In the genomic region with DNA sequence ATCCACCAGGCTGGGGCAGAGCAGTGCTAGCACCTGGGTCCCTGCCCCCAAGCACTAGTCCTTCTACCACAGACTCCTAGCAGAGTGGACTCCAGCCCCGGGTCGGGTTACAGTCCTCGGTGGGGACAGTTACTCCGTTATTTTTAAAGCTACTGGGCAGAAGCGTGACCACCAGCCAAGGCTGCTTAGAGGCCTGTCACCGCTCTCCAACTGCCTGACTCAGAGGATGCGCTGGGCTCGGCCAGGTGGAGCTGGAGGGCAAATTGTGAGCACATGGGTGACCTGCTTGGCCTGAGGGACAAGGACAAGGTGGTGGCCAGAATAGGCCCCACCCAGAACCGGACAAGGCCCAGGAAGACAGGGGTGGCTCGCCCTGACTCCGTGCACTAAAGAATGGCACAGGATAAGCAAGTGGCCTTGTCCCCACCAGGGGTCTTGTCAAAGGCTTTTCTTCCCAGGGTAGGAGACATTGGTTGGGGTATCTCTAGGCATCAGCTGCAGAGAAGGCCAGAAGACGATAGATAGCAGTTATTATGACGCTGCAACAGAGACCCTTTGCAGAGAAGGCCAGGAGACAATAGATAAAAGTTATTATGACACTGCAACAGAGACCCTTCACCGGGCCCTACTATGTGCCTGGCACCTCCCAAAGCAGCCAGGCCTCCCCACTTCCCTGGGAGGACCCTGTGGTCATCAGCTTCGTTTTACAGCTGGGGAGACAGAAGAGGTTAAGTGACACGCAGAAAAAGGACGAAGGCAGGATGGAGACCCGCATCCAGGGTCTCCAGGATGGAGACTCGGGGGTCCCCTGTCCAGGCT, we compare ENCODE assay signal across 11 cellular contexts. TPM values are rescaled to one million over a fixed set of nuclear protein-coding genes. Genes with fewer than 3 reads are reported as not detected.
A peak's percentile ranks its signal among the peaks of the same experiment; 100 is the strongest.
DNase-seq lines count a peak whose midpoint lies in the region; ATAC-seq and TF ChIP-seq lines count a peak whose summit lies in the region.
"Had no signal": no experiment of that assay in that cellular context is flagged by ENCODE, and none has a peak within 500 bp of the region (broad histone marks: within the 10 kb centered on the region; RNA-seq: fewer than 3 reads in every experiment).

No MANE protein-coding gene starts in this region.

- H4K20me1 ChIP-seq in mammary epithelial cell (ENCODE audit: insufficient read depth, low read length), result peaks cover under 1% of the 10 kb centered on the region

- H3K36me3 ChIP-seq in CD4-positive, CD25-positive, alpha-beta regulatory T cell (ENCODE audit: control insufficient read depth, insufficient read depth, low read length), result no peaks in the 10 kb centered on the region
- no peaks in the 10 kb centered on the region for H3K36me3 ChIP-seq in mammary epithelial cell (ENCODE audit: insufficient read depth, low read length)

- 78% methylated on average over 13 of the region's 19 CpGs for WGBS in mammary epithelial cell (ENCODE audit: low coverage, missing lambda C conversion rate)

- no peak overlapping the region for H2AFZ ChIP-seq in mammary epithelial cell (ENCODE audit: low read depth, low read length)

- intact Hi-C loops in mammary epithelial cell (cut with micrococcal nuclease), result no loop called here

- dilution Hi-C loops in mammary epithelial cell (cut with HindIII; ENCODE audit: low sequenced_read_pairs), result no loop called here

- H3K4me3 Mint-ChIP-seq in CD4-positive, CD25-positive, alpha-beta regulatory T cell, result peak overlapping the region; percentile 42 to 80 (median 64)
- peak overlapping the region; percentile 86 for H3K4me3 Mint-ChIP-seq in neural crest cell

- no peaks in the 10 kb centered on the region for H3K27me3 ChIP-seq in CD4-positive, CD25-positive, alpha-beta regulatory T cell (ENCODE audit: control insufficient read depth, insufficient read depth, low read length)
- H3K27me3 ChIP-seq in mammary epithelial cell (ENCODE audit: insufficient read depth, low read length), result no peaks in the 10 kb centered on the region
- H3K27me3 ChIP-seq: brain microvascular endothelial cell had no signal

- H3K4me3 ChIP-seq in CD4-positive, CD25-positive, alpha-beta regulatory T cell (ENCODE audit: low read depth, low read length), result no peak overlapping the region
- H3K4me3 ChIP-seq in HFF-Myc (replicated peaks; ENCODE audit: low read depth, low read length), result peak overlapping the region; percentile 73
- no peak overlapping the region for H3K4me3 ChIP-seq in mammary epithelial cell (replicated peaks in 1 of 3; ENCODE audit: insufficient read depth in 1 of 3, low read depth in 2 of 3, low read length in 3 of 3)

- no TSS peak for BruUV-seq in mammary epithelial cell (replicated peaks; lab: Mats Ljungman, UMichigan)

- peaks cover 20% of the 10 kb centered on the region for H3K4me1 ChIP-seq in CD4-positive, CD25-positive, alpha-beta regulatory T cell (ENCODE audit: control insufficient read depth, insufficient read depth, low read length, poor library complexity, severe bottlenecking)
- peaks cover 34% of the 10 kb centered on the region for H3K4me1 ChIP-seq in mammary epithelial cell (ENCODE audit: insufficient read depth, low read length)

- H3K4me1 Mint-ChIP-seq in CD4-positive, CD25-positive, alpha-beta regulatory T cell, result peaks cover 0 to 12% (median 0%) of the 10 kb centered on the region in 4 donors
- H3K4me1 Mint-ChIP-seq in neural crest cell, result peaks cover 6% of the 10 kb centered on the region

- H3K4me2 ChIP-seq in mammary epithelial cell (ENCODE audit: insufficient read depth, low read depth, low read length), result peak overlapping the region; percentile 100

- H3K9ac ChIP-seq in mammary epithelial cell (ENCODE audit: insufficient read depth, low read length), result no peak overlapping the region

- H3K27ac ChIP-seq in CD4-positive, CD25-positive, alpha-beta regulatory T cell (ENCODE audit: insufficient read depth, low read length, poor library complexity, severe bottlenecking), result no peak overlapping the region
- H3K27ac ChIP-seq in mammary epithelial cell (ENCODE audit: insufficient read depth, low read depth, low read length), result no peak overlapping the region
- H3K27ac ChIP-seq: brain microvascular endothelial cell had no signal

- no peaks in the 10 kb centered on the region for H3K9me3 Mint-ChIP-seq in CD4-positive, CD25-positive, alpha-beta regulatory T cell
- no peaks in the 10 kb centered on the region for H3K9me3 Mint-ChIP-seq in neural crest cell

- in situ Hi-C loops in mammary epithelial cell (cut with MboI; ENCODE audit: low sequenced_read_pairs in 2 of 2), result loop anchor here in 1 of 2 donors (5.0 to 25.0 kb wide), 3 partner anchors 177 to 327 kb away; partner anchors contain the start of genes MPHOSPH9 and MTRFR

- TF ChIP-seq CTCF in HFF-Myc (IDR thresholded peaks at IDR 0.05; ENCODE audit: low read depth, low read length, missing control alignments) (no peak), mammary epithelial cell (conservative IDR thresholded peaks at IDR 0.05 in 1 of 2, IDR thresholded peaks at IDR 0.05 in 1 of 2; ENCODE audit: extremely low read depth in 1 of 2, insufficient read depth in 1 of 2, low read depth in 1 of 2, low read length in 2 of 2) (no peak), neural crest cell (conservative IDR thresholded peaks at IDR 0.05) (no peak)

- peaks cover 33% of the 10 kb centered on the region for H3K79me2 ChIP-seq in mammary epithelial cell (ENCODE audit: insufficient read depth, low read length)

- DNase-seq in CD4-positive, CD25-positive, alpha-beta regulatory T cell, result no peak
- DNase-seq in HFF-Myc (ENCODE audit: extremely low read depth, low read depth) (no peak), mammary epithelial cell (no peak), neural crest cell (ENCODE audit: low read depth, low spot score) (no peak), T-helper 9 cell (no peak), H4 (ENCODE audit: low spot score) (no peak), NOMO-1 (lab: John Stamatoyannopoulos, UW; ENCODE audit: unreplicated experiment in 2 of 2) (no peak)
- DNase-seq in stimulated activated CD4-positive, alpha-beta T cell treated with anti-CD3 and anti-CD28 coated beads, Interleukin-4, amount 100 ng/mL, for 24 hours, result no peak
- DNase-seq: brain microvascular endothelial cell, NCI-H146 had no signal

- H3K9me3 ChIP-seq in CD4-positive, CD25-positive, alpha-beta regulatory T cell (ENCODE audit: control insufficient read depth in 2 of 2, low read length in 2 of 2), result no peaks in the 10 kb centered on the region
- no peaks in the 10 kb centered on the region for H3K9me3 ChIP-seq in mammary epithelial cell (replicated peaks; ENCODE audit: insufficient read depth, low read length)

- ATAC-seq in CD4-positive, CD25-positive, alpha-beta regulatory T cell (ENCODE audit: low read depth in 2 of 2), result no peak
- ATAC-seq: activated CD4-positive, CD25-positive, alpha-beta regulatory T cell treated with anti-CD3 and anti-CD28 coated beads, Interleukin-2, amount 50 U/mL, for 24 hours had no signal

- H3K27me3 Mint-ChIP-seq in CD4-positive, CD25-positive, alpha-beta regulatory T cell, result no peaks in the 10 kb centered on the region
- H3K27me3 Mint-ChIP-seq in neural crest cell (ENCODE audit: low read depth), result no peaks in the 10 kb centered on the region

- CTCF ChIA-PET in mammary epithelial cell (lab: Charles Lee; ENCODE audit: low non-redundant PET), result no interaction called here

- H3K36me3 Mint-ChIP-seq in CD4-positive, CD25-positive, alpha-beta regulatory T cell, result no peaks in the 10 kb centered on the region
- H3K36me3 Mint-ChIP-seq in neural crest cell (ENCODE audit: low read depth), result no peaks in the 10 kb centered on the region

- H3K27ac Mint-ChIP-seq in CD4-positive, CD25-positive, alpha-beta regulatory T cell, result no peak overlapping the region
- H3K27ac Mint-ChIP-seq in neural crest cell (ENCODE audit: unreplicated experiment), result no peak overlapping the region

RNA-seq across cellular contexts. Expression of gene ABCB9, which starts 1.6 kb away (rescaled TPM):
- total RNA-seq in CD4-positive, CD25-positive, alpha-beta regulatory T cell, result 5.3 TPM
- under 1 TPM; 0.47 to 0.98 (median 0.83) TPM for polyA plus RNA-seq in CD4-positive, CD25-positive, alpha-beta regulatory T cell
- total RNA-seq in mammary epithelial cell (10 to 100 TPM; 11.2 to 15.5 TPM), neural crest cell (14.2 and 16.3 TPM in 2 replicates)
- 15.2 TPM for polyA plus RNA-seq in mammary epithelial cell
- 12.7 TPM for polyA minus RNA-seq in mammary epithelial cell
- total RNA-seq in H4 (2014; rRNA removed; shearing (Covaris generic)), result 6.5 and 19.3 TPM in 2 replicates

RNA-seq across cellular contexts. Expression of gene OGFOD2, which starts 10.4 kb away (rescaled TPM):
- 20.6 TPM for total RNA-seq in CD4-positive, CD25-positive, alpha-beta regulatory T cell
- 10 to 100 TPM; 12.5 to 17.4 (median 14.2) TPM for polyA plus RNA-seq in CD4-positive, CD25-positive, alpha-beta regulatory T cell
- 10 to 100 TPM in 1 of 2 donors, 1 to 10 TPM in 1; 8.2 to 16.2 TPM for total RNA-seq in mammary epithelial cell
- 13.6 TPM for polyA plus RNA-seq in mammary epithelial cell
- 18.9 TPM for polyA minus RNA-seq in mammary epithelial cell
- 17.2 and 18.1 TPM in 2 replicates for total RNA-seq in neural crest cell
- total RNA-seq in H4 (2014; rRNA removed; shearing (Covaris generic)), result 17.5 and 18.1 TPM in 2 replicates

RNA-seq across cellular contexts. Expression of gene ARL6IP4, which starts 15.8 kb away (rescaled TPM):
- 131 TPM for total RNA-seq in CD4-positive, CD25-positive, alpha-beta regulatory T cell
- polyA plus RNA-seq in CD4-positive, CD25-positive, alpha-beta regulatory T cell, result 100 to 1,000 TPM; 208 to 237 (median 223) TPM
- total RNA-seq in mammary epithelial cell, result 100 to 1,000 TPM in 1 of 2 donors, 10 to 100 TPM in 1; 70.2 to 166 TPM
- polyA plus RNA-seq in mammary epithelial cell, result 183 TPM
- polyA minus RNA-seq in mammary epithelial cell, result 171 TPM
- total RNA-seq in neural crest cell, result 173 and 180 TPM in 2 replicates
- 111 and 179 TPM in 2 replicates for total RNA-seq in H4 (2014; rRNA removed; shearing (Covaris generic))
